Comparison of ENCODE assay signal across 9 cellular contexts in genomic region chr17:2954898-2955445, GRCh38.
A peak's percentile ranks its signal among the peaks of the same experiment; 100 is the strongest.
DNase-seq lines count a peak whose midpoint lies in the region; ATAC-seq and TF ChIP-seq lines count a peak whose summit lies in the region.
"Had no signal": no experiment of that assay in that cellular context is flagged by ENCODE, and none has a peak within 500 bp of the region (broad histone marks: within the 10 kb centered on the region; RNA-seq: fewer than 3 reads in every experiment).

No MANE protein-coding gene starts in this region.

- TF ChIP-seq POLR2A in gastrocnemius medialis (IDR thresholded peaks at IDR 0.05): no peak

- no peaks in the 10 kb centered on the region for H3K36me3 ChIP-seq in PC-9 (ENCODE audit: low read depth)
- no peaks in the 10 kb centered on the region for H3K36me3 ChIP-seq in fibroblast of lung (ENCODE audit: control insufficient read depth, insufficient read depth, low read length)
- H3K36me3 ChIP-seq in gastrocnemius medialis: no peaks in the 10 kb centered on the region

- no peak overlapping the region for H2AFZ ChIP-seq in PC-9
- H2AFZ ChIP-seq in fibroblast of lung (ENCODE audit: low read length): no peak overlapping the region

- TF ChIP-seq CTCF in PC-9 (conservative IDR thresholded peaks at IDR 0.05): no peak
- no peak for TF ChIP-seq CTCF in fibroblast of lung (conservative IDR thresholded peaks at IDR 0.05 in 1 of 2, IDR thresholded peaks at IDR 0.05 in 1 of 2; ENCODE audit: low read depth in 1 of 2, low read length in 2 of 2)
- no peak for TF ChIP-seq CTCF in gastrocnemius medialis (IDR thresholded peaks at IDR 0.05 in 4 of 5, conservative IDR thresholded peaks at IDR 0.05 in 1 of 5)

- peak; percentile 17 to 26 for DNase-seq in activated T-cell treated with anti-CD3 and anti-CD28 coated beads, Interleukin-2, amount 50 U/mL, for 72 hours
- DNase-seq in activated T-cell treated with anti-CD3 and anti-CD28 coated beads, Interleukin-2, amount 50 U/mL, for 48 hours: no peak
- DNase-seq in PC-9: peak; percentile 80 to 99
- peak; percentile 91 to 99 for DNase-seq in fibroblast of lung (ENCODE audit: low read depth in 2 of 2)
- DNase-seq in stromal cell of bone marrow (ENCODE audit: low read depth): peak; percentile 82
- DNase-seq in central memory CD4-positive, alpha-beta T cell: no peak
- no peak for DNase-seq in gastrocnemius medialis
- DNase-seq: NCI-H187 treated with DMSO at 0.1 percent for 48 hours had no signal

- H3K4me1 ChIP-seq in PC-9 (replicated peaks; ENCODE audit: insufficient read depth) (peaks cover 47% of the 10 kb centered on the region), fibroblast of lung (ENCODE audit: control insufficient read depth, extremely low read depth, insufficient read depth, low read length) (no peaks in the 10 kb centered on the region), gastrocnemius medialis (no peaks in the 10 kb centered on the region)

- H4K20me1 ChIP-seq in PC-9 (ENCODE audit: insufficient read depth) (no peaks in the 10 kb centered on the region), fibroblast of lung (ENCODE audit: control insufficient read depth, extremely low read depth, insufficient read depth, low read length) (no peaks in the 10 kb centered on the region)

- peak overlapping the region in 1 of 2 donors; percentile 4 for H3K4me3 Mint-ChIP-seq in activated T-cell treated with anti-CD3 and anti-CD28 coated beads, Interleukin-2, amount 50 U/mL, for 72 hours

- H3K27ac ChIP-seq in PC-9: peak overlapping the region; percentile 77
- H3K27ac ChIP-seq in fibroblast of lung (ENCODE audit: insufficient read depth, low read length): no peak overlapping the region
- no peak overlapping the region for H3K27ac ChIP-seq in gastrocnemius medialis

- CTCF ChIA-PET in PC-9 (lab: Charles Lee): interaction anchor here (0.5 kb wide), 1 partner anchor 92 kb away, joined by 6 read pairs; no protein-coding TSS in a partner anchor

- no peaks in the 10 kb centered on the region for H3K27me3 ChIP-seq in PC-9 (ENCODE audit: insufficient read depth, low read depth)
- no peaks in the 10 kb centered on the region for H3K27me3 ChIP-seq in fibroblast of lung (ENCODE audit: control insufficient read depth, insufficient read depth, low read length)
- H3K27me3 ChIP-seq in gastrocnemius medialis: no peaks in the 10 kb centered on the region

- in situ Hi-C loops in gastrocnemius medialis (cut with MboI; ENCODE audit: low sequenced_read_pairs in 4 of 4): no loop called here

- peaks cover 16% of the 10 kb centered on the region for H3K4me1 Mint-ChIP-seq in activated T-cell treated with anti-CD3 and anti-CD28 coated beads, Interleukin-2, amount 50 U/mL, for 72 hours (ENCODE audit: low read depth)

- no peak overlapping the region for H3K9ac ChIP-seq in fibroblast of lung (ENCODE audit: insufficient read depth, low read length)

- H3K36me3 Mint-ChIP-seq in activated T-cell treated with anti-CD3 and anti-CD28 coated beads, Interleukin-2, amount 50 U/mL, for 72 hours (ENCODE audit: insufficient read depth in 2 of 2): no peaks in the 10 kb centered on the region

- H3K27me3 Mint-ChIP-seq in activated T-cell treated with anti-CD3 and anti-CD28 coated beads, Interleukin-2, amount 50 U/mL, for 72 hours (ENCODE audit: low read depth): peaks cover 7% of the 10 kb centered on the region

- peak; percentile 92 to 97 for ATAC-seq in activated T-cell treated with anti-CD3 and anti-CD28 coated beads, Interleukin-2, amount 50 U/mL, for 72 hours (replicated peaks in 1 of 2)
- ATAC-seq in GM19023 (IDR thresholded peaks at IDR 0.05; ENCODE audit: unreplicated experiment) (no peak), gastrocnemius medialis (no peak)

- peak overlapping the region; percentile 6 for H3K27ac Mint-ChIP-seq in activated T-cell treated with anti-CD3 and anti-CD28 coated beads, Interleukin-2, amount 50 U/mL, for 72 hours

- no TSS peak for BruUV-seq in PC-9 (replicated peaks; lab: Mats Ljungman, UMichigan)

- POLR2A ChIA-PET in PC-9 (lab: Charles Lee; ENCODE audit: unreplicated experiment): interaction anchor here (0.6 to 1.3 kb wide), 6 partner anchors 8 to 1500 kb away, joined by 3 to 10 read pairs (median 6); no protein-coding TSS in a partner anchor

- H3K79me2 ChIP-seq in PC-9 (ENCODE audit: low read depth) (no peaks in the 10 kb centered on the region), fibroblast of lung (ENCODE audit: control insufficient read depth, insufficient read depth, low read length) (no peaks in the 10 kb centered on the region)

- no peaks in the 10 kb centered on the region for H3K9me3 Mint-ChIP-seq in activated T-cell treated with anti-CD3 and anti-CD28 coated beads, Interleukin-2, amount 50 U/mL, for 72 hours

- H3K4me3 ChIP-seq in PC-9: no peak overlapping the region
- H3K4me3 ChIP-seq in fibroblast of lung (replicated peaks in 1 of 4; ENCODE audit: control extremely low read depth in 1 of 4, insufficient read depth in 1 of 4, low read depth in 3 of 4, low read length in 4 of 4): no peak overlapping the region
- no peak overlapping the region for H3K4me3 ChIP-seq in gastrocnemius medialis

- no peaks in the 10 kb centered on the region for H3K9me2 ChIP-seq in PC-9 (ENCODE audit: insufficient read depth)

- peaks cover 27% of the 10 kb centered on the region for H3F3A ChIP-seq in PC-9 (ENCODE audit: insufficient read depth, low read depth)

- H3K9me3 ChIP-seq in PC-9 (ENCODE audit: insufficient read depth, low read depth) (no peaks in the 10 kb centered on the region), fibroblast of lung (ENCODE audit: control insufficient read depth, insufficient read depth, low read depth, low read length) (no peaks in the 10 kb centered on the region), gastrocnemius medialis (no peaks in the 10 kb centered on the region)

- peak overlapping the region; percentile 51 for H3K4me2 ChIP-seq in PC-9
- H3K4me2 ChIP-seq in fibroblast of lung (ENCODE audit: extremely low read depth, insufficient read depth, low read length): no peak overlapping the region

- intact Hi-C loops in PC-9 (cut with micrococcal nuclease; ENCODE audit: unreplicated experiment) (loop anchor here (1.0 kb wide), 2 partner anchors 49 to 63 kb away; no protein-coding TSS in a partner anchor), gastrocnemius medialis (cut with DNase I; ENCODE audit: low total_unique reads) (loop anchor here (2.0 kb wide), 1 partner anchor 60 kb away; no protein-coding TSS in a partner anchor)

Comparison
In these comparisons a context has a peak if more than half of its experiments do, and no peak if none do; other contexts are left out.
1. DNase-seq: peak in activated T-cell treated with anti-CD3 and anti-CD28 coated beads, Interleukin-2, amount 50 U/mL, for 72 hours (2 of 2), PC-9 (2 of 2), fibroblast of lung (2 of 2) and stromal cell of bone marrow (single experiment); none in activated T-cell treated with anti-CD3 and anti-CD28 coated beads, Interleukin-2, amount 50 U/mL, for 48 hours (0 of 2), central memory CD4-positive, alpha-beta T cell (single experiment) and gastrocnemius medialis (0 of 2).
2. ATAC-seq: peak in activated T-cell treated with anti-CD3 and anti-CD28 coated beads, Interleukin-2, amount 50 U/mL, for 72 hours (2 of 2); none in GM19023 (single experiment) and gastrocnemius medialis (0 of 2).